1 cellular context compared by ENCODE assay signal in the genomic region with DNA sequence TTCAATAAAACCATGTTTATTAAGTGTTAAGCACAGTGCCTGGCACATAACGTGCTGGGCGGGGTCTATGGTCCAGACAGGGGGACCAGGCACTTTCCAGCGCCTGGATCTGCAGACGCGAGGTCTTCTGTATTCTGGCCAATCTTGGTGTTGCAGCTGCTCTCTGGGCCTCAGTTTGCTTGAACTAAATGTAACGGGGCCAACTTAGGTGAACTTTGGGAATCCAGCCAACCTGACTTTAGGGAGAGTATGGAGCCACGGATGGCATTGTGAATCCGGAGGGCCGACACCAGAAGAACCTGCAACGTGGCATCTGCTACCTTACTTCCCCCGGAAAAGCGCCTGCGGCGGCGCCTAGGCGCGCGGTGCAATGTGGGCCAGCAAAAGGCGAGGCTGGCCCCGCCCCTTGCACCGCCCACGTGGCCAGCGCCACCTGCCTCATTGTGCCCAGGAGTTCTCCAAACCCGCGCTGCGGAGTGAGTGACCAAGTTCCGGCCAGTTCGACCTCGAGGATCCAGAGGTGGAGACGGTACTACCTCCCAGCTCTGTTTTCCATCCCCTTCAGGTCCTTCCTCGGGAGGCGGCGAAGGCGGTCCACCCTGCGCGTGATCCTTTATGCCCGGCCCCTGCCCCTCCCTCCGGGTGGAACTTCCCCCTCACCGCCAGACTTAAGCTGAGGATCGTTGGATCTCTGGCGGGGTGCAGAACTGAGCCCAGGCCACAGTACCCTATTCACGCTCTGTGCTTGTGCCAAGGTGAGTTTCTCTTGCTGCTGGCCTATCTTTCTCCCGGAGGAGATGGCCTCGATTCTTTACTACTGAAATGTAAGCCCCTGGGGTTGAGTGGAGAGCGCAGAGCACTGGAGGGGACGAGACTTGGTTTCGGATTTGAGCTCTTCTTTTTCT.
TF ChIP-seq lines count a peak whose summit lies in the region.

A gene (plus strand): TSS at position 426 of the 905 bp plus-strand sequence. CDS start 10,969 bp downstream, outside the sequence.

TF ChIP-seq in HepG2, 621 proteins besides CTCF, POLR2A, EP300 and RAD21 (continued from another document):
- TF ChIP-seq, protein P1, sequence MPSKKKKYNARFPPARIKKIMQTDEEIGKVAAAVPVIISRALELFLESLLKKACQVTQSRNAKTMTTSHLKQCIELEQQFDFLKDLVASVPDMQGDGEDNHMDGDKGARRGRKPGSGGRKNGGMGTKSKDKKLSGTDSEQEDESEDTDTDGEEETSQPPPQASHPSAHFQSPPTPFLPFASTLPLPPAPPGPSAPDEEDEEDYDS (CRISPR knock-in tag; IDR thresholded peaks at IDR 0.05), result peak; percentile 90
- TF ChIP-seq, protein P2, sequence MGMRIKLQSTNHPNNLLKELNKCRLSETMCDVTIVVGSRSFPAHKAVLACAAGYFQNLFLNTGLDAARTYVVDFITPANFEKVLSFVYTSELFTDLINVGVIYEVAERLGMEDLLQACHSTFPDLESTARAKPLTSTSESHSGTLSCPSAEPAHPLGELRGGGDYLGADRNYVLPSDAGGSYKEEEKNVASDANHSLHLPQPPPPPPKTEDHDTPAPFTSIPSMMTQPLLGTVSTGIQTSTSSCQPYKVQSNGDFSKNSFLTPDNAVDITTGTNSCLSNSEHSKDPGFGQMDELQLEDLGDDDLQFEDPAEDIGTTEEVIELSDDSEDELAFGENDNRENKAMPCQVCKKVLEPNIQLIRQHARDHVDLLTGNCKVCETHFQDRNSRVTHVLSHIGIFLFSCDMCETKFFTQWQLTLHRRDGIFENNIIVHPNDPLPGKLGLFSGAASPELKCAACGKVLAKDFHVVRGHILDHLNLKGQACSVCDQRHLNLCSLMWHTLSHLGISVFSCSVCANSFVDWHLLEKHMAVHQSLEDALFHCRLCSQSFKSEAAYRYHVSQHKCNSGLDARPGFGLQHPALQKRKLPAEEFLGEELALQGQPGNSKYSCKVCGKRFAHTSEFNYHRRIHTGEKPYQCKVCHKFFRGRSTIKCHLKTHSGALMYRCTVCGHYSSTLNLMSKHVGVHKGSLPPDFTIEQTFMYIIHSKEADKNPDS (CRISPR knock-in tag; IDR thresholded peaks at IDR 0.05), result peak; percentile 52; the same call in 1 of the 2 replicates
- TF ChIP-seq ZSCAN9 (CRISPR knock-in tag; IDR thresholded peaks at IDR 0.05; ENCODE audit: borderline replicate concordance), result peak; percentile 91
- no peak for TF ChIP-seq ZNF713 (CRISPR knock-in tag; IDR thresholded peaks at IDR 0.05)
- TF ChIP-seq ZNF549 (CRISPR knock-in tag; IDR thresholded peaks at IDR 0.05), result no peak
- no peak for TF ChIP-seq NR2F1 (CRISPR knock-in tag; IDR thresholded peaks at IDR 0.05)
- TF ChIP-seq, protein P3, sequence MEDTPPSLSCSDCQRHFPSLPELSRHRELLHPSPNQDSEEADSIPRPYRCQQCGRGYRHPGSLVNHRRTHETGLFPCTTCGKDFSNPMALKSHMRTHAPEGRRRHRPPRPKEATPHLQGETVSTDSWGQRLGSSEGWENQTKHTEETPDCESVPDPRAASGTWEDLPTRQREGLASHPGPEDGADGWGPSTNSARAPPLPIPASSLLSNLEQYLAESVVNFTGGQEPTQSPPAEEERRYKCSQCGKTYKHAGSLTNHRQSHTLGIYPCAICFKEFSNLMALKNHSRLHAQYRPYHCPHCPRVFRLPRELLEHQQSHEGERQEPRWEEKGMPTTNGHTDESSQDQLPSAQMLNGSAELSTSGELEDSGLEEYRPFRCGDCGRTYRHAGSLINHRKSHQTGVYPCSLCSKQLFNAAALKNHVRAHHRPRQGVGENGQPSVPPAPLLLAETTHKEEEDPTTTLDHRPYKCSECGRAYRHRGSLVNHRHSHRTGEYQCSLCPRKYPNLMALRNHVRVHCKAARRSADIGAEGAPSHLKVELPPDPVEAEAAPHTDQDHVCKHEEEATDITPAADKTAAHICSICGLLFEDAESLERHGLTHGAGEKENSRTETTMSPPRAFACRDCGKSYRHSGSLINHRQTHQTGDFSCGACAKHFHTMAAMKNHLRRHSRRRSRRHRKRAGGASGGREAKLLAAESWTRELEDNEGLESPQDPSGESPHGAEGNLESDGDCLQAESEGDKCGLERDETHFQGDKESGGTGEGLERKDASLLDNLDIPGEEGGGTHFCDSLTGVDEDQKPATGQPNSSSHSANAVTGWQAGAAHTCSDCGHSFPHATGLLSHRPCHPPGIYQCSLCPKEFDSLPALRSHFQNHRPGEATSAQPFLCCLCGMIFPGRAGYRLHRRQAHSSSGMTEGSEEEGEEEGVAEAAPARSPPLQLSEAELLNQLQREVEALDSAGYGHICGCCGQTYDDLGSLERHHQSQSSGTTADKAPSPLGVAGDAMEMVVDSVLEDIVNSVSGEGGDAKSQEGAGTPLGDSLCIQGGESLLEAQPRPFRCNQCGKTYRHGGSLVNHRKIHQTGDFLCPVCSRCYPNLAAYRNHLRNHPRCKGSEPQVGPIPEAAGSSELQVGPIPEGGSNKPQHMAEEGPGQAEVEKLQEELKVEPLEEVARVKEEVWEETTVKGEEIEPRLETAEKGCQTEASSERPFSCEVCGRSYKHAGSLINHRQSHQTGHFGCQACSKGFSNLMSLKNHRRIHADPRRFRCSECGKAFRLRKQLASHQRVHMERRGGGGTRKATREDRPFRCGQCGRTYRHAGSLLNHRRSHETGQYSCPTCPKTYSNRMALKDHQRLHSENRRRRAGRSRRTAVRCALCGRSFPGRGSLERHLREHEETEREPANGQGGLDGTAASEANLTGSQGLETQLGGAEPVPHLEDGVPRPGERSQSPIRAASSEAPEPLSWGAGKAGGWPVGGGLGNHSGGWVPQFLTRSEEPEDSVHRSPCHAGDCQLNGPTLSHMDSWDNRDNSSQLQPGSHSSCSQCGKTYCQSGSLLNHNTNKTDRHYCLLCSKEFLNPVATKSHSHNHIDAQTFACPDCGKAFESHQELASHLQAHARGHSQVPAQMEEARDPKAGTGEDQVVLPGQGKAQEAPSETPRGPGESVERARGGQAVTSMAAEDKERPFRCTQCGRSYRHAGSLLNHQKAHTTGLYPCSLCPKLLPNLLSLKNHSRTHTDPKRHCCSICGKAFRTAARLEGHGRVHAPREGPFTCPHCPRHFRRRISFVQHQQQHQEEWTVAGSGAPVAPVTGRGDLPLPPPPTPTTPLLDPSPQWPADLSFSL (CRISPR knock-in tag; IDR thresholded peaks at IDR 0.05), result no peak
- TF ChIP-seq ZNF235 (CRISPR knock-in tag; IDR thresholded peaks at IDR 0.05; ENCODE audit: borderline replicate concordance), result 0 out of 2 replicates have a peak, but pooled peaks have one; percentile 74
- TF ChIP-seq, protein P4, sequence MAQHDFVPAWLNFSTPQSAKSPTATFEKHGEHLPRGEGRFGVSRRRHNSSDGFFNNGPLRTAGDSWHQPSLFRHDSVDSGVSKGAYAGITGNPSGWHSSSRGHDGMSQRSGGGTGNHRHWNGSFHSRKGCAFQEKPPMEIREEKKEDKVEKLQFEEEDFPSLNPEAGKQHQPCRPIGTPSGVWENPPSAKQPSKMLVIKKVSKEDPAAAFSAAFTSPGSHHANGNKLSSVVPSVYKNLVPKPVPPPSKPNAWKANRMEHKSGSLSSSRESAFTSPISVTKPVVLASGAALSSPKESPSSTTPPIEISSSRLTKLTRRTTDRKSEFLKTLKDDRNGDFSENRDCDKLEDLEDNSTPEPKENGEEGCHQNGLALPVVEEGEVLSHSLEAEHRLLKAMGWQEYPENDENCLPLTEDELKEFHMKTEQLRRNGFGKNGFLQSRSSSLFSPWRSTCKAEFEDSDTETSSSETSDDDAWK (CRISPR knock-in tag; IDR thresholded peaks at IDR 0.05), result no peak
- peak; percentile 84 for TF ChIP-seq ZBTB38 (CRISPR knock-in tag; IDR thresholded peaks at IDR 0.05)
- TF ChIP-seq ZFX (CRISPR knock-in tag; IDR thresholded peaks at IDR 0.05; ENCODE audit: low read depth), result peak; percentile 84
- TF ChIP-seq ZNF510 (CRISPR knock-in tag; IDR thresholded peaks at IDR 0.05; ENCODE audit: low read depth), result peak; percentile 62; the same call in 1 of the 2 replicates
- no peak for TF ChIP-seq ZBTB8A (CRISPR knock-in tag; IDR thresholded peaks at IDR 0.05; ENCODE audit: borderline replicate concordance, low read depth)
- no peak for TF ChIP-seq KLF13 (CRISPR knock-in tag; IDR thresholded peaks at IDR 0.05)
- no peak for TF ChIP-seq CENPX (CRISPR knock-in tag; IDR thresholded peaks at IDR 0.05)
- no peak for TF ChIP-seq NR1H2 (CRISPR knock-in tag; IDR thresholded peaks at IDR 0.05; ENCODE audit: borderline replicate concordance, low read depth)
- peak; percentile 90; the same call in 1 of the 2 replicates for TF ChIP-seq ZFP90 (CRISPR knock-in tag; IDR thresholded peaks at IDR 0.05; ENCODE audit: borderline replicate concordance)
- peak; percentile 63 for TF ChIP-seq ZNF792 (CRISPR knock-in tag; IDR thresholded peaks at IDR 0.05)
- no peak for TF ChIP-seq KAT2B (IDR thresholded peaks at IDR 0.05; ENCODE audit: borderline replicate concordance, low read depth, low read length)
- no peak for TF ChIP-seq KDM1A (CRISPR knock-in tag; IDR thresholded peaks at IDR 0.05)
- TF ChIP-seq IKZF1 (IDR thresholded peaks at IDR 0.05), result no peak
- TF ChIP-seq, protein P5, sequence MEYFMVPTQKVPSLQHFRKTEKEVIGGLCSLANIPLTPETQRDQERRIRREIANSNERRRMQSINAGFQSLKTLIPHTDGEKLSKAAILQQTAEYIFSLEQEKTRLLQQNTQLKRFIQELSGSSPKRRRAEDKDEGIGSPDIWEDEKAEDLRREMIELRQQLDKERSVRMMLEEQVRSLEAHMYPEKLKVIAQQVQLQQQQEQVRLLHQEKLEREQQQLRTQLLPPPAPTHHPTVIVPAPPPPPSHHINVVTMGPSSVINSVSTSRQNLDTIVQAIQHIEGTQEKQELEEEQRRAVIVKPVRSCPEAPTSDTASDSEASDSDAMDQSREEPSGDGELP (IDR thresholded peaks at IDR 0.05; ENCODE audit: borderline replicate concordance, low read depth), result peak; percentile 58; the same call in 1 of the 2 replicates
- TF ChIP-seq ZNF205 (CRISPR knock-in tag; IDR thresholded peaks at IDR 0.05), result no peak; the same call in 1 of the 2 replicates
- peak; percentile 88 for TF ChIP-seq CBX1 (IDR thresholded peaks at IDR 0.05; ENCODE audit: low read depth)
